Comparison of ENCODE assay signal across 12 cellular contexts in the genomic region with DNA sequence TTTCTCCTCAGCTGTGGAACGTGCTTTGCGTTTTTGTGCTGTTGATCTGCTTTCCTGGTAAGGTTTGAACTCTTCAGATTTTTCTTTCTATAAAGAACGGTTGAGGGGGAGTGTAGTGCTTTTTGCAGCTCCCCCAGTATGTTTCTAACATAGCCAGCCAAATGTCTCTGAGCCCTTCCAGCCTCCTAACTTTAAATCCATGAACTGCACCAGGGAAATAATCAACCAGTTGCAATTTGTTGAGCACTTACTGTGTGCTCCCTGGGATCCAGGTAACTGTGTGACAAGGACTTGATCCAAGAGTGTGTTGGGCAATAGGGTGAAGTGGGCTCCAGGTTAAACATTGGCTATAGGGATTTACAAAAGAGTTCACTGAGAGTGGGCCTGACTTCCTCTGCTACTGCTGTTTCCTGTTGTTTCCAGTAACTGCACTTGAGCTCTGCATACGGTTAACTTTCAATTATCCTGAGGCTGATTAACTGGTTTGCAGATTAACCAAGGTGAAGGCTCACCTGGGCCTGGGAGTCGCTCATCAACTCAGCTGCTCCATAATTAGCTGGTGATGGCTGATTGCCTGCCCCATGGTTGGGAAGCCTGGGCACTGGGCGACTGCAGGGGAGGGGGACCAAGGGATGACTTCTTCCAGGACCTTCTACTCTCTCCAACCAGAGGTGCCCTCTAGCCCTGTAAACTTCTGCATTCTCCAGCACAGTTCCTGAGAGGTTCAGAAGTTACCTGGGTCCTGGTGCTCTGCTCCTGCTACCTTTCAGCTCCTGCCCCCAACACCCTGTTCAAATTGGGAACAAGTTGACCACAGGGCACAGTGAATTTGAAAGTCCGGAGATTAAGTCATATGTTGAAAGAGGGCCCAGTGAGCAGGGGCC. TPM values are rescaled to one million over a fixed set of nuclear protein-coding genes. Genes with fewer than 3 reads are reported as not detected.
A peak's percentile ranks its signal among the peaks of the same experiment; 100 is the strongest.
DNase-seq lines count a peak whose midpoint lies in the region; ATAC-seq and TF ChIP-seq lines count a peak whose summit lies in the region.
"Had no signal": no experiment of that assay in that cellular context is flagged by ENCODE, and none has a peak within 500 bp of the region (broad histone marks: within the 10 kb centered on the region; RNA-seq: fewer than 3 reads in every experiment).

No MANE protein-coding gene starts in this region.

- peak overlapping the region; percentile 10 for H3K4me3 Mint-ChIP-seq in T-helper 17 cell
- H3K4me3 Mint-ChIP-seq: activated T-cell treated with anti-CD3 and anti-CD28 coated beads, Interleukin-2, amount 50 U/mL, for 4 hours had no signal

- H3K4me3 ChIP-seq in suprapubic skin = no peak overlapping the region
- H3K4me3 ChIP-seq: cardiac muscle cell had no signal

- H3K27me3 Mint-ChIP-seq in T-helper 17 cell = no peaks in the 10 kb centered on the region
- H3K27me3 Mint-ChIP-seq: progenitor cell of endocrine pancreas had no signal

- no peaks in the 10 kb centered on the region for H3K9me3 ChIP-seq in T-helper 17 cell (ENCODE audit: control insufficient read depth, low read length, poor library complexity, severe bottlenecking)
- H3K9me3 ChIP-seq in suprapubic skin = no peaks in the 10 kb centered on the region

- TF ChIP-seq CTCF in suprapubic skin (IDR thresholded peaks at IDR 0.05) = no peak

- WGBS in suprapubic skin = 69% methylated on average over 7 of the region's 7 CpGs

- peak overlapping the region; percentile 54 for H3K27ac ChIP-seq in layer of hippocampus (ENCODE audit: low read depth, low read length)
- peak overlapping the region; percentile 87 for H3K27ac ChIP-seq in suprapubic skin
- H3K27ac ChIP-seq: cardiac muscle cell had no signal

- no peaks in the 10 kb centered on the region for H3K36me3 ChIP-seq in suprapubic skin
- H3K36me3 ChIP-seq: cardiac muscle cell had no signal

- TF ChIP-seq POLR2A in suprapubic skin (IDR thresholded peaks at IDR 0.05) = no peak

- DNase-seq in T-helper 17 cell = no peak
- no peak for DNase-seq in suprapubic skin (ENCODE audit: low spot score in 2 of 2)
- DNase-seq in NCI-H1092 (lab: John Stamatoyannopoulos, UW) = no peak
- DNase-seq: activated T-cell treated with anti-CD3 and anti-CD28 coated beads, Interleukin-2, amount 50 U/mL, for 4 hours; NCI-H2081 treated with DMSO at 0.1 percent for 48 hours; OCI-M1 had no signal

- H3K27me3 ChIP-seq in layer of hippocampus (ENCODE audit: control insufficient read depth, insufficient read depth, low read length) = no peaks in the 10 kb centered on the region
- no peaks in the 10 kb centered on the region for H3K27me3 ChIP-seq in suprapubic skin
- H3K27me3 ChIP-seq: cardiac muscle cell had no signal

- H3K4me1 ChIP-seq in suprapubic skin = peaks cover 66% of the 10 kb centered on the region

- peak overlapping the region; percentile 75 for H3K27ac Mint-ChIP-seq in T-helper 17 cell
- H3K27ac Mint-ChIP-seq: progenitor cell of endocrine pancreas had no signal

- peaks cover 24% of the 10 kb centered on the region for H3K4me1 Mint-ChIP-seq in T-helper 17 cell

- no peak for TF ChIP-seq EP300 in suprapubic skin (IDR thresholded peaks at IDR 0.05)

- peak; percentile 67 for ATAC-seq in GM21619 (IDR thresholded peaks at IDR 0.05; ENCODE audit: unreplicated experiment)
- no peak for ATAC-seq in T-helper 17 cell
- ATAC-seq in HG03280 (IDR thresholded peaks at IDR 0.05; ENCODE audit: unreplicated experiment) = no peak
- no peak for ATAC-seq in GM18517 (IDR thresholded peaks at IDR 0.05; ENCODE audit: unreplicated experiment)
- ATAC-seq: activated T-cell treated with anti-CD3 and anti-CD28 coated beads, Interleukin-2, amount 50 U/mL, for 4 hours had no signal

- no peaks in the 10 kb centered on the region for H3K36me3 Mint-ChIP-seq in T-helper 17 cell (ENCODE audit: low read depth)

RNA-seq across cellular contexts. Expression of a gene that starts 19.5 kb away (rescaled TPM):
- total RNA-seq in T-helper 17 cell (10 to 100 TPM; 20.2 to 22.5 TPM), suprapubic skin (10 to 100 TPM; 26.2 to 41.8 (median 36.5) TPM)
